Comparison of ENCODE assay signal across 2 cellular contexts in the genomic region with DNA sequence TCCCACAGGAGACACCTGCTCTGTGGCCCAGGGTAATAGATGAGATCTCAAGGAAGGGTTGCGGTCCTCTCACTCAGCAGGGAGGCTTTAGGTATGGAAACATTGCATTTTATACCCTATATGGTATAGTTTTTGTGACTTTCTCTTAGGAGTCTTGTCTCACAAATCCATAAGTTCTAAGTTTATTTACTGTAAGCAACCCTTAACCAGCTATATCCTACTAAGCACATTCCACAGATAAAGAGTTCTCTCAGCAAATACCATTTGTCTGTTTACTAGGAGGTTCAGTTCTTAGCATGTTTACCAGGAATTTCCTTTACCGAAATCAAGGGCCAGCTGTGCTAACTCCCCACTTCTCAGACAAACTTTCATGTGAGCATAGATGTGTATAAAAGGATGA.
TF ChIP-seq lines count a peak whose summit lies in the region.

No MANE protein-coding gene starts in this region.

TF ChIP-seq in HepG2, 621 proteins besides CTCF, POLR2A, EP300 and RAD21 (continued from another document):
- TF ChIP-seq, protein P1, sequence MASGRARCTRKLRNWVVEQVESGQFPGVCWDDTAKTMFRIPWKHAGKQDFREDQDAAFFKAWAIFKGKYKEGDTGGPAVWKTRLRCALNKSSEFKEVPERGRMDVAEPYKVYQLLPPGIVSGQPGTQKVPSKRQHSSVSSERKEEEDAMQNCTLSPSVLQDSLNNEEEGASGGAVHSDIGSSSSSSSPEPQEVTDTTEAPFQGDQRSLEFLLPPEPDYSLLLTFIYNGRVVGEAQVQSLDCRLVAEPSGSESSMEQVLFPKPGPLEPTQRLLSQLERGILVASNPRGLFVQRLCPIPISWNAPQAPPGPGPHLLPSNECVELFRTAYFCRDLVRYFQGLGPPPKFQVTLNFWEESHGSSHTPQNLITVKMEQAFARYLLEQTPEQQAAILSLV (CRISPR knock-in tag; IDR thresholded peaks at IDR 0.05; ENCODE audit: borderline replicate concordance) = no peak
- TF ChIP-seq HOXA9 (CRISPR knock-in tag; IDR thresholded peaks at IDR 0.05; ENCODE audit: borderline replicate concordance) (no peak), RBM22 (optimal IDR thresholded peaks at IDR 0.05; ENCODE audit: low read length) (no peak), SYNCRIP (IDR thresholded peaks at IDR 0.05; ENCODE audit: insufficient read depth, low read depth, low read length) (no peak)
TF ChIP-seq in HepG2: peak in this region for 0.

TF ChIP-seq in WTC11, 78 proteins besides CTCF, POLR2A, EP300 and RAD21 (continued from another document):
- TF ChIP-seq, protein P2, sequence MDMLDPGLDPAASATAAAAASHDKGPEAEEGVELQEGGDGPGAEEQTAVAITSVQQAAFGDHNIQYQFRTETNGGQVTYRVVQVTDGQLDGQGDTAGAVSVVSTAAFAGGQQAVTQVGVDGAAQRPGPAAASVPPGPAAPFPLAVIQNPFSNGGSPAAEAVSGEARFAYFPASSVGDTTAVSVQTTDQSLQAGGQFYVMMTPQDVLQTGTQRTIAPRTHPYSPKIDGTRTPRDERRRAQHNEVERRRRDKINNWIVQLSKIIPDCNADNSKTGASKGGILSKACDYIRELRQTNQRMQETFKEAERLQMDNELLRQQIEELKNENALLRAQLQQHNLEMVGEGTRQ (CRISPR knock-in tag; IDR thresholded peaks at IDR 0.05) = no peak
- TF ChIP-seq SMAD3 (CRISPR knock-in tag; IDR thresholded peaks at IDR 0.05; ENCODE audit: borderline replicate concordance) (no peak), TCF7 (CRISPR knock-in tag; IDR thresholded peaks at IDR 0.05; ENCODE audit: low read depth) (no peak), NR1H2 (CRISPR knock-in tag; IDR thresholded peaks at IDR 0.05) (no peak)
